ENCODE assay signal across 8 cellular contexts in genomic region chr2:42492691-42493467, GRCh38. TPM values are rescaled to one million over a fixed set of nuclear protein-coding genes. Genes with fewer than 3 reads are reported as not detected.
DNase-seq lines count a peak whose midpoint lies in the region; ATAC-seq and TF ChIP-seq lines count a peak whose summit lies in the region.

No MANE protein-coding gene starts in this region.

- TF ChIP-seq CTCF in HCT116 (IDR thresholded peaks at IDR 0.05 in 2 of 3, conservative IDR thresholded peaks at IDR 0.05 in 1 of 3; ENCODE audit: borderline replicate concordance in 1 of 3, insufficient read depth in 1 of 3, low read depth in 2 of 3, low read length in 2 of 3) = no peak

- peak overlapping the region; percentile 92 for H4K8ac ChIP-seq in neuronal stem cell (ENCODE audit: low read depth, low read length)

- H2BK5ac ChIP-seq in neuronal stem cell (ENCODE audit: low read length) = peak overlapping the region; percentile 39

- H2AFZ ChIP-seq in HCT116 (ENCODE audit: low read depth, low read length, poor library complexity, severe bottlenecking) (no peak overlapping the region), neuronal stem cell (ENCODE audit: low read length) (peak overlapping the region; percentile 90)

- DNase-seq in HCT116 (ENCODE audit: low read depth, low spot score) = no peak
- DNase-seq in T-helper 2 cell treated with Interferon-gamma antibody and Interleukin-4, amounts not matched to agents 5 μg/mL and 100 μg/mL, for 36 hours (ENCODE audit: low spot score) = peak; percentile 20
- no peak for DNase-seq in neuronal stem cell (ENCODE audit: low spot score)
- DNase-seq in cerebellar nuclear complex (lab: John Stamatoyannopoulos, UW) = no peak
- no peak for DNase-seq in AG08395 (ENCODE audit: low spot score)

- H3K9me3 ChIP-seq in HCT116 (ENCODE audit: control insufficient read depth in 1 of 2, insufficient read depth in 1 of 2, low read depth in 1 of 2, low read length in 2 of 2) (no peaks in the 10 kb centered on the region), neuronal stem cell (replicated peaks in 1 of 2; ENCODE audit: control insufficient read depth in 2 of 2, insufficient read depth in 1 of 2, low read depth in 1 of 2, low read length in 2 of 2) (peaks cover 0 to 6% of the 10 kb centered on the region in 2 donors)

- H3K4ac ChIP-seq in neuronal stem cell (ENCODE audit: low read length) = no peak overlapping the region

- H2BK15ac ChIP-seq in neuronal stem cell (ENCODE audit: low read length) = peak overlapping the region; percentile 75

- H3K79me1 ChIP-seq in neuronal stem cell (ENCODE audit: low read depth, low read length) = peaks cover 4% of the 10 kb centered on the region

- peaks cover 7% of the 10 kb centered on the region for H3K4me1 Mint-ChIP-seq in T-helper 2 cell treated with Interferon-gamma antibody and Interleukin-4, amounts not matched to agents 5 μg/mL and 100 μg/mL, for 36 hours (ENCODE audit: low read depth)
- H3K4me1 Mint-ChIP-seq in dendritic cell treated with granulocyte-macrophage colony-stimulating factor and Interleukin-4, amounts not matched to agents 40 ng/mL and 50 ng/mL, for 4 days (ENCODE audit: low read depth) = peaks cover 10% of the 10 kb centered on the region

- WGBS in neuronal stem cell (ENCODE audit: extremely low coverage in 2 of 2, insufficient read length in 2 of 2, insufficient replicate concordance in 1 of 2), 2 donors = no CpG with 5 or more reads among the region's 111 CpGs

- peak overlapping the region; percentile 47 for H2BK120ac ChIP-seq in neuronal stem cell (ENCODE audit: low read depth, low read length)

- H2AK5ac ChIP-seq in neuronal stem cell (ENCODE audit: low read depth, low read length) = peak overlapping the region; percentile 75

- peak overlapping the region; percentile 71 for H3K14ac ChIP-seq in neuronal stem cell (ENCODE audit: low read length)

- H3K9ac ChIP-seq in HCT116 (ENCODE audit: low read length) = peak overlapping the region; percentile 69
- no peak overlapping the region for H3K9ac ChIP-seq in neuronal stem cell (ENCODE audit: low read depth, low read length, poor library complexity)

- H3K36me3 ChIP-seq in HCT116 (ENCODE audit: control insufficient read depth in 1 of 2, insufficient read depth in 2 of 2, low read length in 2 of 2) = no peaks in the 10 kb centered on the region
- no peaks in the 10 kb centered on the region for H3K36me3 ChIP-seq in neuronal stem cell (replicated peaks in 1 of 2; ENCODE audit: control insufficient read depth in 2 of 2, insufficient read depth in 2 of 2, low read length in 2 of 2)

- H3K4me3 ChIP-seq in HCT116 (replicated peaks in 1 of 2; ENCODE audit: low read depth in 1 of 2, low read length in 2 of 2) (peak overlapping the region in 1 of 2 experiments; percentile 68; a peak in 2 of 4 replicates), neuronal stem cell (ENCODE audit: low read length in 2 of 2) (peak overlapping the region in 1 of 2 donors; percentile 83)

- H3K4me2 ChIP-seq in HCT116 (ENCODE audit: low read length) (peak overlapping the region; percentile 100), neuronal stem cell (ENCODE audit: insufficient read depth, low read length, poor library complexity, severe bottlenecking) (peak overlapping the region; percentile 98)

- POLR2A ChIA-PET in HCT116 (lab: Charles Lee) = no interaction called here

- H4K91ac ChIP-seq in neuronal stem cell (ENCODE audit: low read depth, low read length, poor library complexity) = no peak overlapping the region

- peak overlapping the region; percentile 96 for H3K23ac ChIP-seq in neuronal stem cell (ENCODE audit: low read depth, low read length, poor library complexity)

- peak overlapping the region; percentile 50 for H3K4me3 Mint-ChIP-seq in T-helper 2 cell treated with Interferon-gamma antibody and Interleukin-4, amounts not matched to agents 5 μg/mL and 100 μg/mL, for 36 hours
- peak overlapping the region; percentile 11 for H3K4me3 Mint-ChIP-seq in dendritic cell treated with granulocyte-macrophage colony-stimulating factor and Interleukin-4, amounts not matched to agents 40 ng/mL and 50 ng/mL, for 4 days

- H3K9me3 Mint-ChIP-seq in T-helper 2 cell treated with Interferon-gamma antibody and Interleukin-4, amounts not matched to agents 5 μg/mL and 100 μg/mL, for 36 hours = no peaks in the 10 kb centered on the region
- no peaks in the 10 kb centered on the region for H3K9me3 Mint-ChIP-seq in dendritic cell treated with granulocyte-macrophage colony-stimulating factor and Interleukin-4, amounts not matched to agents 40 ng/mL and 50 ng/mL, for 4 days

- H3K9me2 ChIP-seq in HCT116 (ENCODE audit: insufficient read depth) = no peaks in the 10 kb centered on the region

- peak overlapping the region; percentile 87 for H3K18ac ChIP-seq in neuronal stem cell (ENCODE audit: low read length)

- no peak for TF ChIP-seq RAD21 in HCT116 (IDR thresholded peaks at IDR 0.05; ENCODE audit: low read depth)

- no peak for TF ChIP-seq POLR2A in HCT116 (IDR thresholded peaks at IDR 0.05; ENCODE audit: borderline replicate concordance, extremely low read depth, insufficient read depth, insufficient read length)

- RAD21 ChIA-PET in HCT116 (lab: Charles Lee; ENCODE audit: low non-redundant PET in 1 of 2, low total read pairs in 2 of 2, uncharacterized antibody in 2 of 2, unreplicated experiment in 2 of 2) = no interaction called here

- BruUV-seq in HCT116 (replicated peaks; lab: Mats Ljungman, UMichigan) = no TSS peak

- H4K20me1 ChIP-seq in HCT116 (ENCODE audit: insufficient read depth) = no peaks in the 10 kb centered on the region

- H3K27ac ChIP-seq in HCT116 (ENCODE audit: low read depth, low read length) (no peak overlapping the region; the same call in 1 of the 2 replicates), neuronal stem cell (replicated peaks; ENCODE audit: low read length) (no peak overlapping the region)

- H3K27me3 ChIP-seq in HCT116 (ENCODE audit: insufficient read depth, low read length) = no peaks in the 10 kb centered on the region
- H3K27me3 ChIP-seq in neuronal stem cell (ENCODE audit: control insufficient read depth in 3 of 3, insufficient read depth in 3 of 3, low read depth in 1 of 3, low read length in 3 of 3) = peaks cover 14 to 77% (median 31%) of the 10 kb centered on the region in 3 experiments

- CTCF ChIA-PET in HCT116 (lab: Charles Lee) = no interaction called here

- H3K36me3 Mint-ChIP-seq in T-helper 2 cell treated with Interferon-gamma antibody and Interleukin-4, amounts not matched to agents 5 μg/mL and 100 μg/mL, for 36 hours (ENCODE audit: low read depth) = no peaks in the 10 kb centered on the region
- no peaks in the 10 kb centered on the region for H3K36me3 Mint-ChIP-seq in dendritic cell treated with granulocyte-macrophage colony-stimulating factor and Interleukin-4, amounts not matched to agents 40 ng/mL and 50 ng/mL, for 4 days (ENCODE audit: low read depth)

- H3K27ac Mint-ChIP-seq in T-helper 2 cell treated with Interferon-gamma antibody and Interleukin-4, amounts not matched to agents 5 μg/mL and 100 μg/mL, for 36 hours = no peak overlapping the region
- H3K27ac Mint-ChIP-seq in dendritic cell treated with granulocyte-macrophage colony-stimulating factor and Interleukin-4, amounts not matched to agents 40 ng/mL and 50 ng/mL, for 4 days = no peak overlapping the region

- H3K27me3 Mint-ChIP-seq in T-helper 2 cell treated with Interferon-gamma antibody and Interleukin-4, amounts not matched to agents 5 μg/mL and 100 μg/mL, for 36 hours (ENCODE audit: low read depth) = peaks cover 47% of the 10 kb centered on the region
- peaks cover 69% of the 10 kb centered on the region for H3K27me3 Mint-ChIP-seq in dendritic cell treated with granulocyte-macrophage colony-stimulating factor and Interleukin-4, amounts not matched to agents 40 ng/mL and 50 ng/mL, for 4 days

- ATAC-seq in HCT116 = no peak
- ATAC-seq in GM21528 (IDR thresholded peaks at IDR 0.05; ENCODE audit: low FRiP score, unreplicated experiment) = no peak
- ATAC-seq in HG02938 (IDR thresholded peaks at IDR 0.05; ENCODE audit: unreplicated experiment) = no peak

- peak overlapping the region; percentile 10 for H2BK12ac ChIP-seq in neuronal stem cell (ENCODE audit: low read length)

- intact Hi-C loops in HCT116 (cut with micrococcal nuclease) = loop anchor here (10.0 kb wide), 1 partner anchor 282 kb away; no protein-coding TSS in a partner anchor
- intact Hi-C loops in dendritic cell treated with granulocyte-macrophage colony-stimulating factor and Interleukin-4, amounts not matched to agents 40 ng/mL and 50 ng/mL, for 4 days (cut with micrococcal nuclease) = no loop called here

- H3K4me1 ChIP-seq in HCT116 (ENCODE audit: control insufficient read depth in 1 of 2, insufficient read depth in 2 of 2, low read length in 2 of 2) (peaks cover 0 to 21% of the 10 kb centered on the region in 2 experiments; a peak in 3 of 4 replicates), neuronal stem cell (ENCODE audit: control insufficient read depth in 2 of 2, insufficient read depth in 1 of 2, low read depth in 1 of 2, low read length in 2 of 2) (peaks cover 0 to 4% of the 10 kb centered on the region in 2 donors)

- no peaks in the 10 kb centered on the region for H3K79me2 ChIP-seq in HCT116 (ENCODE audit: insufficient read depth, low read length)

TF ChIP-seq in HCT116, 20 proteins besides CTCF, POLR2A, EP300 and RAD21:
- TF ChIP-seq MAX (IDR thresholded peaks at IDR 0.05) = no peak
- TF ChIP-seq SP1 (IDR thresholded peaks at IDR 0.05; ENCODE audit: low read depth) = no peak
- TF ChIP-seq POLR2AphosphoS5 (IDR thresholded peaks at IDR 0.05; ENCODE audit: low read depth, low read length) = no peak
- TF ChIP-seq JUND (IDR thresholded peaks at IDR 0.05) = no peak
- no peak for TF ChIP-seq ZNF274 (IDR thresholded peaks at IDR 0.05; ENCODE audit: low read depth, low read length)
- TF ChIP-seq FOSL1 (IDR thresholded peaks at IDR 0.05; ENCODE audit: low read depth) = no peak
- TF ChIP-seq EZH2 (IDR thresholded peaks at IDR 0.05) = no peak
- no peak for TF ChIP-seq ATF3 (IDR thresholded peaks at IDR 0.05)
- TF ChIP-seq ELF1 (IDR thresholded peaks at IDR 0.05; ENCODE audit: borderline replicate concordance, low read depth) = no peak
- TF ChIP-seq CBX3 (IDR thresholded peaks at IDR 0.05; ENCODE audit: low read depth) = no peak
- no peak for TF ChIP-seq SIN3A (IDR thresholded peaks at IDR 0.05; ENCODE audit: low read depth)
- no peak for TF ChIP-seq EZH2phosphoT487 (IDR thresholded peaks at IDR 0.05; ENCODE audit: borderline replicate concordance)

RNA-seq across cellular contexts. Expression of gene KCNG3, which starts 0.9 kb away (rescaled TPM):
- 1.5 TPM for total RNA-seq in HCT116 (2021; ENCODE audit: unreplicated experiment)
- 0.20 and 0.27 TPM in 2 replicates for polyA plus RNA-seq in HCT116 (2012)
- 0.17 TPM for polyA plus RNA-seq in neuronal stem cell (2013, experiment 1 of 2)
- 0.17 TPM for polyA plus RNA-seq in neuronal stem cell (2013, experiment 2 of 2)
